In genomic region chrX:10484683-10485247, GRCh38 we compare ENCODE assay signal across 17 cellular contexts.
DNase-seq lines count a peak whose midpoint lies in the region; ATAC-seq and TF ChIP-seq lines count a peak whose summit lies in the region.
"Had no signal": no experiment of that assay in that cellular context is flagged by ENCODE, and none has a peak within 500 bp of the region (broad histone marks: within the 10 kb centered on the region; RNA-seq: fewer than 3 reads in every experiment).

No MANE protein-coding gene starts in this region.

- WGBS in HUES64, result 82% methylated on average over 7 of the region's 7 CpGs
- WGBS in gastroesophageal sphincter (ENCODE audit: low coverage in 1 of 2), 2 donors, result 76 to 97% methylated on average over 5 to 7 of the region's 7 CpGs

- no peak for TF ChIP-seq CTCF in gastroesophageal sphincter (IDR thresholded peaks at IDR 0.05)

- H3K9ac ChIP-seq in HUES64 (ENCODE audit: low read depth, low read length), result 0 out of 2 replicates have a peak overlapping the region, but pooled peaks have one; percentile 5

- H3K4me3 ChIP-seq in HUES64 (ENCODE audit: low read length), result no peak overlapping the region
- no peak overlapping the region for H3K4me3 ChIP-seq in gastroesophageal sphincter
- H3K4me3 ChIP-seq: colonic mucosa, gastrocnemius medialis, testis had no signal

- no peak for TF ChIP-seq EP300 in gastroesophageal sphincter (IDR thresholded peaks at IDR 0.05)

- ATAC-seq in gastroesophageal sphincter, result no peak
- ATAC-seq: gastrocnemius medialis; natural killer cell treated with Interleukin-12 subunit alpha and Interleukin-12 subunit beta and Interleukin-15 and Interleukin-18, amount 100 ng/mL, for 72 hours had no signal

- H3K9me3 ChIP-seq in HUES64 (ENCODE audit: insufficient read depth, low read depth, low read length), result no peaks in the 10 kb centered on the region
- H3K9me3 ChIP-seq in gastroesophageal sphincter, result no peaks in the 10 kb centered on the region
- H3K9me3 ChIP-seq: colonic mucosa, gastrocnemius medialis, testis had no signal

- no peaks in the 10 kb centered on the region for H3K27me3 ChIP-seq in HUES64 (ENCODE audit: insufficient read depth, low read length)
- no peaks in the 10 kb centered on the region for H3K27me3 ChIP-seq in gastroesophageal sphincter
- H3K27me3 ChIP-seq: colonic mucosa, gastrocnemius medialis, testis had no signal

- H3K27ac ChIP-seq in HUES64 (ENCODE audit: low read depth, low read length) (peak overlapping the region; percentile 49; the same call in 1 of the 2 replicates), gastroesophageal sphincter (no peak overlapping the region)
- H3K27ac ChIP-seq: colonic mucosa had no signal

- TF ChIP-seq POLR2A in gastroesophageal sphincter (IDR thresholded peaks at IDR 0.05), result no peak

- peaks cover 21% of the 10 kb centered on the region for H3K36me3 ChIP-seq in HUES64 (ENCODE audit: insufficient read depth, low read length)
- no peaks in the 10 kb centered on the region for H3K36me3 ChIP-seq in gastroesophageal sphincter
- H3K36me3 ChIP-seq: colonic mucosa, gastrocnemius medialis had no signal

- DNase-seq in astrocyte of the hippocampus (ENCODE audit: low read depth, low spot score), result peak; percentile 54
- peak; percentile 12 for DNase-seq in glomerular visceral epithelial cell (ENCODE audit: extremely low spot score)
- DNase-seq in renal cortical epithelial cell (ENCODE audit: low read depth), result peak; percentile 22
- DNase-seq in NCI-H748 treated with DMSO at 0.1 percent for 48 hours (lab: John Stamatoyannopoulos, UW), result no peak
- no peak for DNase-seq in DMS79 treated with DMSO at 0.1 percent for 48 hours (lab: John Stamatoyannopoulos, UW)
- DNase-seq: colonic mucosa; COR-L47; gastrocnemius medialis; HFFc6; MV-4-11; NCI-H187 treated with DMSO at 0.1 percent for 48 hours; NCI-H446; NK-92 treated with Interleukin-12 subunit alpha and Interleukin-12 subunit beta, amount 100 ng/mL, for 24 hours; testis had no signal

- peaks cover 14% of the 10 kb centered on the region for H3K4me1 ChIP-seq in HUES64 (ENCODE audit: insufficient read depth, low read length)
- H3K4me1 ChIP-seq in gastroesophageal sphincter, result no peaks in the 10 kb centered on the region
- H3K4me1 ChIP-seq: colonic mucosa, gastrocnemius medialis, testis had no signal

Comparison
In these comparisons a context has a peak if more than half of its experiments do, and no peak if none do; other contexts are left out.
1. DNase-seq: peak in astrocyte of the hippocampus (single experiment), glomerular visceral epithelial cell (single experiment) and renal cortical epithelial cell (single experiment); none in NCI-H748 treated with DMSO at 0.1 percent for 48 hours (single experiment) and DMS79 treated with DMSO at 0.1 percent for 48 hours (single experiment).